ENCODE assay signal across 8 cellular contexts in the genomic region with DNA sequence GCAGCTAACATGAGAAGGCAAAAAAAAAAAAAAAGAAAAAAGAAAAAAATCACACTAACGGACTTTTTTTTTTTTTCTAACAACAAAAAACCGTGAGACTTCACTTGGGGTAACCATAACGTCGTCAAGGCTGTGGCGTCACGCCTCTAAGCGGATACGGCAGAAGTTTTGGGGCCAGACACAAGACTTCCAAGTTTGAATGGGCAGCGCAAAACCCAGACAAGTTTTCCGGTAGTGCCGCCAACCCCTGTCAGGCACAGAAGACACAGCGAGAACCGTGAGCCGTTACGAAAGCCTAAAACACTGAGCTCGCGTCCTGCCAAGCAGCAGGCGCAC. TPM values are rescaled to one million over a fixed set of nuclear protein-coding genes. Genes with fewer than 3 reads are reported as not detected.
DNase-seq lines count a peak whose midpoint lies in the region; ATAC-seq lines count a peak whose summit lies in the region.

No MANE protein-coding gene starts in this region.

- peaks cover 19% of the 10 kb centered on the region for H3K36me3 Mint-ChIP-seq in activated naive CD4-positive, alpha-beta T cell treated with anti-CD3 and anti-CD28 coated beads for 36 hours (ENCODE audit: low read depth)
- H3K36me3 Mint-ChIP-seq in activated naive CD4-positive, alpha-beta T cell treated with anti-CD3 and anti-CD28 coated beads, Interleukin-2, amount 50 U/mL, for 72 hours = peaks cover 26% of the 10 kb centered on the region in 2 donors

- H3K4me1 ChIP-seq in stomach smooth muscle (ENCODE audit: control insufficient read depth, insufficient read depth, low read length) = peaks cover 5% of the 10 kb centered on the region

- CTCF ChIA-PET in activated naive CD4-positive, alpha-beta T cell treated with anti-CD3 and anti-CD28 coated beads for 36 hours (lab: Charles Lee) = no interaction called here

- peak overlapping the region; percentile 97 for H3K27ac Mint-ChIP-seq in activated naive CD4-positive, alpha-beta T cell treated with anti-CD3 and anti-CD28 coated beads for 36 hours
- H3K27ac Mint-ChIP-seq in activated naive CD4-positive, alpha-beta T cell treated with anti-CD3 and anti-CD28 coated beads, Interleukin-2, amount 50 U/mL, for 72 hours = peak overlapping the region; percentile 99

- peak overlapping the region; percentile 80 to 94 for H3K9ac ChIP-seq in stomach smooth muscle (ENCODE audit: low read length in 2 of 2)

- H3K36me3 ChIP-seq in stomach smooth muscle (ENCODE audit: control insufficient read depth in 2 of 2, insufficient read depth in 2 of 2, low read length in 2 of 2) = peaks cover 0 to 7% of the 10 kb centered on the region in 2 donors

- H3K27me3 Mint-ChIP-seq in activated naive CD4-positive, alpha-beta T cell treated with anti-CD3 and anti-CD28 coated beads for 36 hours (ENCODE audit: low read depth) = no peaks in the 10 kb centered on the region

- no peaks in the 10 kb centered on the region for H3K9me3 Mint-ChIP-seq in activated naive CD4-positive, alpha-beta T cell treated with anti-CD3 and anti-CD28 coated beads for 36 hours
- H3K9me3 Mint-ChIP-seq in activated naive CD4-positive, alpha-beta T cell treated with anti-CD3 and anti-CD28 coated beads, Interleukin-2, amount 50 U/mL, for 72 hours = no peaks in the 10 kb centered on the region

- peak overlapping the region; percentile 95 for H3K27ac ChIP-seq in stomach smooth muscle (ENCODE audit: low read length)

- H3K9me3 ChIP-seq in iPS-18c (ENCODE audit: control insufficient read depth, insufficient read depth, low read length) (no peaks in the 10 kb centered on the region), stomach smooth muscle (ENCODE audit: control insufficient read depth in 2 of 2, low read length in 2 of 2) (no peaks in the 10 kb centered on the region)

- H3K4me3 Mint-ChIP-seq in activated naive CD4-positive, alpha-beta T cell treated with anti-CD3 and anti-CD28 coated beads for 36 hours = peak overlapping the region; percentile 96

- no peaks in the 10 kb centered on the region for H3K27me3 ChIP-seq in stomach smooth muscle (ENCODE audit: control insufficient read depth in 1 of 2, insufficient read depth in 2 of 2, low read length in 2 of 2)

- intact Hi-C loops in activated naive CD4-positive, alpha-beta T cell treated with anti-CD3 and anti-CD28 coated beads for 36 hours (cut with micrococcal nuclease) = loop anchor here (1.0 to 10.0 kb wide), 13 partner anchors 46 to 1877 kb away; partner anchors contain the start of genes ABCE1, ANAPC10, GAB1 and IL15

- H3K4me3 ChIP-seq in iPS-18c (ENCODE audit: insufficient read depth, low read depth, low read length) (peak overlapping the region; percentile 99), stomach smooth muscle (ENCODE audit: low read length in 2 of 2) (peak overlapping the region; percentile 84 to 92)

- ATAC-seq in HG03378 (IDR thresholded peaks at IDR 0.05; ENCODE audit: unreplicated experiment) = peak; percentile 45
- peak; percentile 47 to 65 for ATAC-seq in activated naive CD4-positive, alpha-beta T cell treated with anti-CD3 and anti-CD28 coated beads, Interleukin-2, amount 50 U/mL, for 72 hours

- H3K4me1 Mint-ChIP-seq in activated naive CD4-positive, alpha-beta T cell treated with anti-CD3 and anti-CD28 coated beads for 36 hours (ENCODE audit: low read depth) = peaks cover 30% of the 10 kb centered on the region

- DNase-seq in activated naive CD4-positive, alpha-beta T cell treated with anti-CD3 and anti-CD28 coated beads for 36 hours = no peak
- DNase-seq in activated naive CD4-positive, alpha-beta T cell treated with anti-CD3 and anti-CD28 coated beads, Interleukin-2, amount 50 U/mL, for 16 hours = no peak
- DNase-seq in activated naive CD4-positive, alpha-beta T cell treated with anti-CD3 and anti-CD28 coated beads, Interleukin-2, amount 50 U/mL, for 72 hours (ENCODE audit: low spot score in 2 of 2) = no peak
- DNase-seq in HuH-7 (ENCODE audit: low spot score) = no peak
- no peak for DNase-seq in HPDE6-E6E7 (ENCODE audit: extremely low spot score)

RNA-seq across cellular contexts. Expression of gene SMARCA5, which starts 0.6 kb away (rescaled TPM):
- total RNA-seq in activated naive CD4-positive, alpha-beta T cell treated with anti-CD3 and anti-CD28 coated beads for 36 hours = 10 to 100 TPM; 62.4 to 63.5 TPM
- total RNA-seq in activated naive CD4-positive, alpha-beta T cell treated with anti-CD3 and anti-CD28 coated beads, Interleukin-2, amount 50 U/mL, for 72 hours = 10 to 100 TPM; 42.8 to 54.1 TPM
